Comparison of ENCODE assay signal across 23 cellular contexts in genomic region chr12:10279937-10280336, GRCh38.
"Had no signal": no experiment of that assay in that cellular context is flagged by ENCODE, and none has a peak within 500 bp of the region (broad histone marks: within the 10 kb centered on the region; RNA-seq: fewer than 3 reads in every experiment).

No MANE protein-coding gene starts in this region.

- FAIRE-seq: endothelial cell of umbilical vein had no signal

- H3K4me3 Mint-ChIP-seq: endodermal cell; nephron progenitor cell; stimulated activated naive B cell treated with anti-CD40 and anti-IgM and Interleukin-4, amounts not matched to agents 10 μg/mL and 1 μg/mL and 100 μg/mL, for 72 hours had no signal

- H3K4me3 ChIP-seq: colonic mucosa, hepatocyte, lung, psoas muscle, right lobe of liver, spleen had no signal

- H3K4me1 ChIP-seq: colonic mucosa, psoas muscle, right lobe of liver, spleen had no signal

- DNase-seq: colonic mucosa; dermis blood vessel endothelial cell; endodermal cell; erythroblast; foreskin melanocyte; head of caudate nucleus; left colon; left ventricle myocardium superior; mesenchymal stem cell; midbrain; nephron progenitor cell; psoas muscle; retina; right lobe of liver; spleen; stimulated activated CD4-positive, alpha-beta T cell treated with anti-CD3 and anti-CD28 coated beads, Interleukin-15, amount 100 ng/mL, for 24 hours; stimulated activated CD4-positive, alpha-beta T cell treated with anti-CD3 and anti-CD28 coated beads, Interleukin-1b, Interleukin-23, amount 100 ng/mL, for 48 hours; stimulated activated CD4-positive, alpha-beta T cell treated with anti-CD3 and anti-CD28 coated beads, Interleukin-4, amount 100 ng/mL, for 24 hours; stimulated activated naive B cell treated with anti-CD40 and anti-IgM and Interleukin-4, amounts not matched to agents 10 μg/mL and 1 μg/mL and 100 μg/mL, for 72 hours; trophoblast cell had no signal

- H3K27ac Mint-ChIP-seq: endodermal cell; nephron progenitor cell; stimulated activated naive B cell treated with anti-CD40 and anti-IgM and Interleukin-4, amounts not matched to agents 10 μg/mL and 1 μg/mL and 100 μg/mL, for 72 hours had no signal

- H3K4me1 Mint-ChIP-seq: endodermal cell; nephron progenitor cell; stimulated activated naive B cell treated with anti-CD40 and anti-IgM and Interleukin-4, amounts not matched to agents 10 μg/mL and 1 μg/mL and 100 μg/mL, for 72 hours had no signal

- ATAC-seq: left colon; left ventricle myocardium superior; psoas muscle; right lobe of liver; stimulated activated naive B cell treated with anti-CD40 and anti-IgM and Interleukin-4, amounts not matched to agents 10 μg/mL and 1 μg/mL and 100 μg/mL, for 72 hours had no signal

- H3K27ac ChIP-seq: colonic mucosa, hepatocyte, psoas muscle, right lobe of liver had no signal

- H3K9me3 ChIP-seq: colonic mucosa, psoas muscle, right lobe of liver had no signal

- H3K4me2 ChIP-seq: hepatocyte had no signal
